ENCODE assay signal across 15 cellular contexts in the genomic region with DNA sequence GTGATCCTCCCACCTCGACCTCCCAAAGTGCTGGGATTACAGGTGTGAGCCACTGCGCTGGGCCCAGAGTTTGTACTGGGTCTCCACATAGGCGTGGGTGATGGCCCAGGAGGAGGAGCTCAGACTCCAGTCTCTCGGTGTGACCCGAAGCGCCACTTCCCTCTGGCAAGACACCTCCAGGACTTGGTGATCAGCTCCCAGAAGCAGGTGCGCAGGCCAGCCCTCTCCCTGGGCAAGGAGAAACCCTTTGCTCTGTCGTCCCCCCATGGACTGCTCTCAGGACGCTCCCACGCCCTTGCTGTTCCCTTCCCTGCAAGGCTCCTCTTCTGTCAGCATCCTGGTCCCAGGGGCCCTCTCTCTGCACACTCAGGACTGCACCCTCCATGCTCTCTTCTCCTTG. TPM values are rescaled to one million over a fixed set of nuclear protein-coding genes. Genes with fewer than 3 reads are reported as not detected.
"Had no signal": no experiment of that assay in that cellular context is flagged by ENCODE, and none has a peak within 500 bp of the region (broad histone marks: within the 10 kb centered on the region; RNA-seq: fewer than 3 reads in every experiment).

No MANE protein-coding gene starts in this region.

- H3K4me1 ChIP-seq: foreskin keratinocyte had no signal

- H3K9me3 ChIP-seq: neutrophil, spleen, thoracic aorta, transverse colon had no signal

- H3K36me3 ChIP-seq: spleen, thoracic aorta, transverse colon had no signal

- H3K27ac ChIP-seq: foreskin keratinocyte, neutrophil, spleen, thoracic aorta, transverse colon had no signal

- H3K4me3 Mint-ChIP-seq: effector memory CD8-positive, alpha-beta T cell; naive thymus-derived CD4-positive, alpha-beta T cell; stimulated activated naive B cell treated with anti-CD40 and anti-IgM and Interleukin-4, amounts not matched to agents 10 μg/mL and 1 μg/mL and 100 μg/mL, for 72 hours; stimulated activated naive CD8-positive, alpha-beta T cell treated with anti-CD3 and anti-CD28 coated beads, Interleukin-15, amount 100 ng/mL, for 72 hours had no signal

- H3K27me3 ChIP-seq: neutrophil, spleen, transverse colon had no signal

- ATAC-seq: effector memory CD8-positive, alpha-beta T cell; foreskin keratinocyte; naive thymus-derived CD4-positive, alpha-beta T cell; sciatic nerve; stimulated activated naive B cell treated with anti-CD40 and anti-IgM and Interleukin-4, amounts not matched to agents 10 μg/mL and 1 μg/mL and 100 μg/mL, for 72 hours; stimulated activated naive CD8-positive, alpha-beta T cell treated with anti-CD3 and anti-CD28 coated beads, Interleukin-15, amount 100 ng/mL, for 72 hours had no signal

- H3K27me3 Mint-ChIP-seq: effector memory CD8-positive, alpha-beta T cell; stimulated activated naive B cell treated with anti-CD40 and anti-IgM and Interleukin-4, amounts not matched to agents 10 μg/mL and 1 μg/mL and 100 μg/mL, for 72 hours had no signal

- DNase-seq: effector memory CD8-positive, alpha-beta T cell; erythroblast; foreskin keratinocyte; mammary epithelial cell; naive thymus-derived CD4-positive, alpha-beta T cell; spleen; stimulated activated CD4-positive, alpha-beta T cell treated with anti-CD3 and anti-CD28 coated beads, Interleukin-15, amount 100 ng/mL, for 24 hours; stimulated activated CD4-positive, alpha-beta T cell treated with anti-CD3 and anti-CD28 coated beads, Interleukin-1b, Interleukin-23, amount 100 ng/mL, for 48 hours; stimulated activated CD4-positive, alpha-beta T cell treated with anti-CD3 and anti-CD28 coated beads, Interleukin-4, amount 100 ng/mL, for 4 hours; stimulated activated naive B cell treated with anti-CD40 and anti-IgM and Interleukin-4, amounts not matched to agents 10 μg/mL and 1 μg/mL and 100 μg/mL, for 72 hours; stimulated activated naive CD8-positive, alpha-beta T cell treated with anti-CD3 and anti-CD28 coated beads, Interleukin-15, amount 100 ng/mL, for 72 hours; transverse colon had no signal

- H3K27ac Mint-ChIP-seq: stimulated activated naive CD8-positive, alpha-beta T cell treated with anti-CD3 and anti-CD28 coated beads, Interleukin-15, amount 100 ng/mL, for 72 hours had no signal

- H3K9me3 Mint-ChIP-seq: effector memory CD8-positive, alpha-beta T cell; naive thymus-derived CD4-positive, alpha-beta T cell; stimulated activated naive B cell treated with anti-CD40 and anti-IgM and Interleukin-4, amounts not matched to agents 10 μg/mL and 1 μg/mL and 100 μg/mL, for 72 hours; stimulated activated naive CD8-positive, alpha-beta T cell treated with anti-CD3 and anti-CD28 coated beads, Interleukin-15, amount 100 ng/mL, for 72 hours had no signal

- H3K4me3 ChIP-seq: spleen, thoracic aorta, transverse colon had no signal

- H3K36me3 Mint-ChIP-seq: naive thymus-derived CD4-positive, alpha-beta T cell had no signal

RNA-seq across cellular contexts. Expression of a gene that starts 5.5 kb away (rescaled TPM):
- total RNA-seq: foreskin keratinocyte had no signal
